ENCODE assay signal across 32 cellular contexts in the genomic region with DNA sequence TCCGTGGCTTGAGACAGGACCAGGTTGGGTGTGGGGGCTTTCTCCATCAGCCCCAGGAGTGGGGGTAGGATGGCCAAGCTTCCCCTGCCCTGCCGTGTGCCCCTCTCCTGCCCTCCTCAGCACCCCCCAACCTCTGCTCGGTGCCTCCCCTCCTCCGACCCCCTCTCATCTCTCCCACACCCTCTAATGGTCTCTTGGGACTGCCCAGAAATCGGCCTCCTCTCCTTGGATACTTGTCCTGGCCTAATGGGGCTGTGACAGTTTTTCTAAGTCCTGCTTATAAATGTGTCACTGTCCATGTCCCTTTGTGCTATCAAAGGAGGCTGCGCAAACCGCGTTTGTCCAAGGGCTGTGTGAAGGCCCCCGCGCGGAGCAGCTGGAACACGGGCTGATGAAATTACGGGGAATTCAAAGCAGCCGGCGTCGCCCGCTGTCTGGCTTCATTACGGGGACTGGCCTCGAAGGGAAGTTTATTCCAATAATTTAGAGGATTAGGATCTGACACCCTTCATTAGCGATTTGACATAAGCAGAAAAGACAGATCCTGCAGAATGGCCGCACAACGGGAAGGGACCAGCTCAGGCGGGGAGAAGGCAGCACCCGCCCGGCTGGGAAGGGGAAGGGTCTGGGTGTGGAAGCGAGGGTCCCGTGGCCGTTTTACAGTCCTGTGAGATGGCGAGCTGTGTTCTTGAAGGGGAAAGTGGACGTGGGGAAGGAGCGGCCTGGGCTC. TPM values are rescaled to one million over a fixed set of nuclear protein-coding genes. Genes with fewer than 3 reads are reported as not detected.
DNase-seq lines count a peak whose midpoint lies in the region; FAIRE-seq and TF ChIP-seq lines count a peak whose summit lies in the region.
"Had no signal": no experiment of that assay in that cellular context is flagged by ENCODE, and none has a peak within 500 bp of the region (broad histone marks: within the 10 kb centered on the region; RNA-seq: fewer than 3 reads in every experiment).

No MANE protein-coding gene starts in this region.

- H3K9me3 Mint-ChIP-seq in H9 (no peaks in the 10 kb centered on the region), neural progenitor cell (no peaks in the 10 kb centered on the region)
- H3K9me3 Mint-ChIP-seq: stimulated activated naive B cell treated with anti-CD40 and anti-IgM and Interleukin-4, amounts not matched to agents 10 μg/mL and 1 μg/mL and 100 μg/mL, for 72 hours had no signal

- H3K36me3 Mint-ChIP-seq in H9 (ENCODE audit: insufficient read depth in 1 of 3, low read depth in 3 of 3), result no peaks in the 10 kb centered on the region; a peak in 2 of 7 replicates
- no peaks in the 10 kb centered on the region for H3K36me3 Mint-ChIP-seq in neural progenitor cell
- H3K36me3 Mint-ChIP-seq: stimulated activated naive B cell treated with anti-CD40 and anti-IgM and Interleukin-4, amounts not matched to agents 10 μg/mL and 1 μg/mL and 100 μg/mL, for 72 hours had no signal

- peaks cover 27% of the 10 kb centered on the region for H3F3A ChIP-seq in neural progenitor cell (ENCODE audit: low read depth)

- no peak overlapping the region for H3T11ph ChIP-seq in H9 (ENCODE audit: low read length)

- H3K4me3 ChIP-seq in H1 (ENCODE audit: extremely low read depth in 1 of 4, insufficient read depth in 2 of 4, low read depth in 3 of 4, low read length in 4 of 4), result no peak overlapping the region
- H3K4me3 ChIP-seq in neural progenitor cell, result no peak overlapping the region
- H3K4me3 ChIP-seq: body of pancreas, MG63, mucosa of descending colon, suprapubic skin had no signal

- H3K27me3 Mint-ChIP-seq in H9 (ENCODE audit: low read depth) (no peaks in the 10 kb centered on the region; the same call in 1 of the 2 replicates), neural progenitor cell (ENCODE audit: insufficient read depth, low read depth) (peaks cover 12% of the 10 kb centered on the region)

- H3K4me1 Mint-ChIP-seq in H9, result peaks cover 56 to 85% of the 10 kb centered on the region in 2 experiments
- peaks cover 71% of the 10 kb centered on the region for H3K4me1 Mint-ChIP-seq in neural progenitor cell

- H3K27ac Mint-ChIP-seq in H9, result no peak overlapping the region
- H3K27ac Mint-ChIP-seq in neural progenitor cell, result no peak overlapping the region
- H3K27ac Mint-ChIP-seq: activated CD4-positive, alpha-beta T cell treated with anti-CD3 and anti-CD28 coated beads for 36 hours; stimulated activated naive B cell treated with anti-CD40 and anti-IgM and Interleukin-4, amounts not matched to agents 10 μg/mL and 1 μg/mL and 100 μg/mL, for 72 hours had no signal

- peak; percentile 36 for DNase-seq in D341Med (ENCODE audit: low spot score)
- DNase-seq in H9, result peak; percentile 26
- DNase-seq in H1 (ENCODE audit: low read depth in 1 of 2, low spot score in 2 of 2), result no peak
- DNase-seq in neural progenitor cell (ENCODE audit: low spot score), result no peak
- DNase-seq in T1000 (lab: John Stamatoyannopoulos, UW), result no peak
- DNase-seq in cardiac septum (ENCODE audit: low spot score), result no peak
- DNase-seq in stimulated activated naive CD4-positive, alpha-beta T cell (lab: John Stamatoyannopoulos, UW), result no peak
- DNase-seq: activated CD4-positive, alpha-beta T cell treated with anti-CD3 and anti-CD28 coated beads for 36 hours; activated T-cell treated with anti-CD3 and anti-CD28 coated beads for 4 hours; body of pancreas; C1 segment of cervical spinal cord; Caco-2; DND-41; effector CD4-positive, alpha-beta T cell; KG1; MG63; mucosa of descending colon; NCI-H1105 treated with DMSO at 0.1 percent for 48 hours; NCI-H2081 treated with DMSO at 0.1 percent for 48 hours; NK-92 treated with Interleukin-12 subunit alpha and Interleukin-12 subunit beta, amount 100 ng/mL, for 24 hours; SHP77 treated with DMSO at 0.1 percent for 48 hours; stimulated activated CD4-positive, alpha-beta T cell treated with anti-CD3 and anti-CD28 coated beads, Interleukin-4, amount 100 ng/mL, for 4 hours; stimulated activated naive B cell treated with anti-CD40 and anti-IgM and Interleukin-4, amounts not matched to agents 10 μg/mL and 1 μg/mL and 100 μg/mL, for 72 hours; T-helper 1 cell had no signal

- POLR2A ChIA-PET in H1 (lab: Charles Lee; ENCODE audit: partially characterized antibody), result interaction anchor here (2.7 to 4.3 kb wide), 2 partner anchors 11 to 33 kb away, joined by 9 to 21 read pairs; a partner anchor contains a TSS

- H3K79me2 ChIP-seq in H9 (ENCODE audit: insufficient read depth, low read length) (no peaks in the 10 kb centered on the region), H1 (ENCODE audit: control insufficient read depth in 1 of 2, insufficient read depth in 2 of 2, low read length in 2 of 2) (no peaks in the 10 kb centered on the region), neural progenitor cell (ENCODE audit: low read depth) (no peaks in the 10 kb centered on the region)

- H2BK20ac ChIP-seq in H9 (ENCODE audit: low read depth, low read length, poor library complexity, severe bottlenecking) (no peak overlapping the region), H1 (ENCODE audit: low read length) (no peak overlapping the region)

- no CpG with 5 or more reads among the region's 31 CpGs for WGBS in H9 (ENCODE audit: extremely low coverage, insufficient read length, low lambda C conversion rate)
- WGBS in H1 (ENCODE audit: extremely low coverage in 1 of 2, insufficient coverage in 1 of 2, insufficient read length in 1 of 2, insufficient replicate concordance in 2 of 2, low coverage in 1 of 2, low lambda C conversion rate in 2 of 2, missing lambda C conversion rate in 1 of 2), 2 experiments, result 88% methylated on average over 28 of the region's 31 CpGs; no CpG with 5 or more reads in 1 of the 2 experiments

- intact Hi-C loops in cardiac septum (cut with DNase I), result no loop called here

- H2AK5ac ChIP-seq in H9 (ENCODE audit: insufficient read length, low read length) (no peak overlapping the region), H1 (ENCODE audit: low read depth, low read length) (no peak overlapping the region)

- H3K18ac ChIP-seq in H9 (ENCODE audit: insufficient read length, low read depth, low read length) (no peak overlapping the region), H1 (ENCODE audit: extremely low read depth, low read length) (peak overlapping the region; percentile 32)

- H2BK120ac ChIP-seq in H9 (ENCODE audit: low read depth, low read length, poor library complexity, severe bottlenecking), result no peak overlapping the region
- no peak overlapping the region for H2BK120ac ChIP-seq in H1 (replicated peaks; ENCODE audit: low read depth, low read length)

- H3K23me2 ChIP-seq in H9 (ENCODE audit: insufficient read length, low read depth, low read length, poor library complexity, severe bottlenecking), result peaks cover 3% of the 10 kb centered on the region
- H3K23me2 ChIP-seq in H1 (ENCODE audit: low read depth, low read length), result no peaks in the 10 kb centered on the region

- TF ChIP-seq EP300 in H1 (IDR thresholded peaks at IDR 0.05; ENCODE audit: borderline replicate concordance in 1 of 2, low read depth in 2 of 2, low read length in 2 of 2), result no peak

- H3K4ac ChIP-seq in H9 (ENCODE audit: low read depth, low read length), result no peak overlapping the region
- no peak overlapping the region for H3K4ac ChIP-seq in H1 (replicated peaks; ENCODE audit: insufficient read length, low read depth, low read length)

- H2BK5ac ChIP-seq in H9 (ENCODE audit: insufficient read length, low read length) (no peak overlapping the region), H1 (ENCODE audit: low read depth, low read length) (no peak overlapping the region)

- H3K56ac ChIP-seq in H9 (ENCODE audit: insufficient read length, low read depth, low read length) (no peak overlapping the region), H1 (replicated peaks; ENCODE audit: insufficient read length, low read depth, low read length) (no peak overlapping the region)

- no peaks in the 10 kb centered on the region for H3K79me1 ChIP-seq in H9 (ENCODE audit: insufficient read depth, low read depth, low read length, poor library complexity, severe bottlenecking)
- H3K79me1 ChIP-seq in H1 (ENCODE audit: low read depth, low read length), result no peaks in the 10 kb centered on the region

- H4K8ac ChIP-seq in H9 (replicated peaks; ENCODE audit: insufficient read length, low read depth, low read length) (no peak overlapping the region), H1 (ENCODE audit: extremely low read depth, insufficient read depth, low read length) (no peak overlapping the region)

- H3K4me3 Mint-ChIP-seq in H9, result peak overlapping the region in 1 of 2 experiments; percentile 29; a peak in 2 of 5 replicates
- H3K4me3 Mint-ChIP-seq in neural progenitor cell, result peak overlapping the region; percentile 36
- H3K4me3 Mint-ChIP-seq: activated CD4-positive, alpha-beta T cell treated with anti-CD3 and anti-CD28 coated beads for 36 hours; stimulated activated naive B cell treated with anti-CD40 and anti-IgM and Interleukin-4, amounts not matched to agents 10 μg/mL and 1 μg/mL and 100 μg/mL, for 72 hours had no signal

- TF ChIP-seq CTCF in H9 (conservative IDR thresholded peaks at IDR 0.05) (no peak), H1 (IDR thresholded peaks at IDR 0.05; ENCODE audit: control extremely low read depth in 1 of 3, insufficient read depth in 1 of 3, low read depth in 1 of 3, low read length in 3 of 3) (no peak), neural progenitor cell (IDR thresholded peaks at IDR 0.05) (no peak)

- H2BK12ac ChIP-seq in H9 (ENCODE audit: insufficient read length, low read depth, low read length) (no peak overlapping the region), H1 (ENCODE audit: low read depth, low read length) (peak overlapping the region; percentile 71; the same call in 1 of the 2 replicates)

- TF ChIP-seq POLR2A in H1 (IDR thresholded peaks at IDR 0.05; ENCODE audit: control extremely low read depth in 1 of 2, low read depth in 2 of 2, low read length in 2 of 2), result no peak

- H3K27me3 ChIP-seq in H9 (ENCODE audit: insufficient read depth, low read length) (no peaks in the 10 kb centered on the region), H1 (replicated peaks in 1 of 4; ENCODE audit: control insufficient read depth in 3 of 4, extremely low read depth in 1 of 4, insufficient read depth in 3 of 4, low read length in 3 of 4) (no peaks in the 10 kb centered on the region), neural progenitor cell (no peaks in the 10 kb centered on the region)
- H3K27me3 ChIP-seq: body of pancreas, MG63 had no signal

- no peak overlapping the region for H3K14ac ChIP-seq in H9 (ENCODE audit: insufficient read depth, low read length)
- H3K14ac ChIP-seq in H1 (ENCODE audit: insufficient read length), result no peak overlapping the region

- no peaks in the 10 kb centered on the region for H4K20me1 ChIP-seq in H9 (ENCODE audit: control insufficient read depth, insufficient read depth, insufficient read length)
- no peaks in the 10 kb centered on the region for H4K20me1 ChIP-seq in H1 (replicated peaks in 1 of 2; ENCODE audit: control insufficient read depth in 1 of 2, insufficient read depth in 2 of 2, low read length in 2 of 2)
- no peaks in the 10 kb centered on the region for H4K20me1 ChIP-seq in neural progenitor cell (ENCODE audit: low read depth)

- H2BK15ac ChIP-seq in H9 (ENCODE audit: low read depth, low read length) (no peak overlapping the region), H1 (ENCODE audit: low read length) (no peak overlapping the region)

- H3K9ac ChIP-seq in H9 (ENCODE audit: extremely low read depth, insufficient read length, low read length), result no peak overlapping the region
- H3K9ac ChIP-seq in H1 (replicated peaks in 1 of 4; ENCODE audit: extremely low read depth in 1 of 4, low read depth in 3 of 4, low read length in 3 of 4), result no peak overlapping the region
- H3K9ac ChIP-seq in neural progenitor cell, result no peak overlapping the region

- CTCF ChIA-PET in H1 (lab: Charles Lee; ENCODE audit: partially characterized antibody), result interaction anchor here (1.1 to 10.5 kb wide), 11 partner anchors 8 to 132 kb away, joined by 3 to 125 read pairs (median 5); no protein-coding TSS in a partner anchor

- H3K4me1 ChIP-seq in H9 (ENCODE audit: insufficient read depth, low read length) (peaks cover 8% of the 10 kb centered on the region; the same call in 1 of the 2 replicates), H1 (replicated peaks in 1 of 4; ENCODE audit: control insufficient read depth in 3 of 4, insufficient read depth in 4 of 4, low read length in 3 of 4) (peaks cover 7 to 35% (median 27%) of the 10 kb centered on the region in 4 experiments), neural progenitor cell (peaks cover 43% of the 10 kb centered on the region)

- H2AFZ ChIP-seq in H9 (ENCODE audit: low read length), result no peak overlapping the region
- no peak overlapping the region for H2AFZ ChIP-seq in H1 (ENCODE audit: low read length)
- no peak overlapping the region for H2AFZ ChIP-seq in neural progenitor cell (replicated peaks)

- FAIRE-seq in H1 (lab: Jason Lieb, UNC), result no peak
- FAIRE-seq: GM18507, keratinocyte, TTC549 had no signal

- H3K4me2 ChIP-seq in H9 (ENCODE audit: insufficient read depth, insufficient read length, low read length), result no peak overlapping the region
- H3K4me2 ChIP-seq in H1 (ENCODE audit: insufficient read depth in 1 of 2, low read depth in 2 of 2, low read length in 2 of 2), result no peak overlapping the region
- no peak overlapping the region for H3K4me2 ChIP-seq in neural progenitor cell

- TF ChIP-seq RAD21 in H1 (IDR thresholded peaks at IDR 0.05 in 1 of 2, conservative IDR thresholded peaks at IDR 0.05 in 1 of 2; ENCODE audit: low read depth in 2 of 2, low read length in 2 of 2), result no peak

- H3K9me3 ChIP-seq in H9 (ENCODE audit: control insufficient read depth, low read depth, low read length), result no peaks in the 10 kb centered on the region
- no peaks in the 10 kb centered on the region for H3K9me3 ChIP-seq in H1 (ENCODE audit: insufficient read depth in 2 of 2, low read depth in 1 of 2, low read length in 1 of 2)
- H3K9me3 ChIP-seq in neural progenitor cell (ENCODE audit: low read depth), result no peaks in the 10 kb centered on the region
- H3K9me3 ChIP-seq: body of pancreas, Caco-2, MG63, mucosa of descending colon, suprapubic skin had no signal

- H3K23ac ChIP-seq in H9 (ENCODE audit: insufficient read length, low read depth, low read length) (no peak overlapping the region), H1 (ENCODE audit: insufficient read length) (no peak overlapping the region)

- no peak overlapping the region for H4K5ac ChIP-seq in H9 (ENCODE audit: insufficient read length, low read depth, low read length)
- H4K5ac ChIP-seq in H1 (ENCODE audit: insufficient read length, low read depth, low read length), result no peak overlapping the region

- H4K91ac ChIP-seq in H9 (ENCODE audit: insufficient read length, low read depth, low read length), result no peak overlapping the region
- no peak overlapping the region for H4K91ac ChIP-seq in H1 (replicated peaks; ENCODE audit: insufficient read length, low read length)

- H3K36me3 ChIP-seq in H1 (ENCODE audit: control insufficient read depth in 2 of 4, insufficient read depth in 4 of 4, low read length in 3 of 4) (no peaks in the 10 kb centered on the region), neural progenitor cell (no peaks in the 10 kb centered on the region)
- H3K36me3 ChIP-seq: MG63, suprapubic skin had no signal

- H3K27ac ChIP-seq in H9 (ENCODE audit: insufficient read length, low read depth, low read length) (no peak overlapping the region), H1 (ENCODE audit: low read depth, low read length) (no peak overlapping the region), neural progenitor cell (no peak overlapping the region)
- H3K27ac ChIP-seq: body of pancreas, epithelial cell of prostate, suprapubic skin had no signal

RNA-seq across cellular contexts. Expression of a gene that starts 1.8 kb away (rescaled TPM):
- total RNA-seq in H9 (2021) (1.0 and 1.1 TPM in 2 replicates), neural progenitor cell (ENCODE audit: low replicate concordance) (not detected in 2 replicates), cardiac septum (0.19 TPM)
- total RNA-seq in H1 (2021; fragmentation: NEBNext Ultra II Directional; extraction: Animal tissue kit (Norgen Biotek cat#: 25700)), result 0.07 TPM in 1 of 2 replicates, not detected in the other
- polyA plus RNA-seq in H1 (2011; rRNA removed), result 0.30 and 0.33 TPM in 2 replicates
- polyA plus RNA-seq in H1 (2011; cell fraction: cytosol; rRNA removed), result 0.30 TPM
- 0.29 TPM for polyA plus RNA-seq in H1 (2011; cell fraction: nucleus; rRNA removed)
- polyA plus RNA-seq in H1 (2012, experiment 1 of 2), result 0.10 to 0.39 TPM (median 0.29 TPM) in 4 replicates
- polyA plus RNA-seq in H1 (2012, experiment 2 of 2), result 0.22 TPM
- 0.10 TPM for polyA plus RNA-seq in H1 (2013, experiment 1 of 2)
- polyA plus RNA-seq in H1 (2013, experiment 2 of 2), result 0.06 TPM
- polyA minus RNA-seq in H1 (2011; rRNA and poly(A)+ RNA removed), result 0.19 and 0.39 TPM in 2 replicates
- polyA minus RNA-seq in H1 (2011; cell fraction: cytosol; rRNA and poly(A)+ RNA removed), result 0.29 TPM
- not detected for polyA minus RNA-seq in H1 (2011; cell fraction: nucleus; rRNA and poly(A)+ RNA removed)
- total RNA-seq: activated CD4-positive, alpha-beta T cell treated with anti-CD3 and anti-CD28 coated beads for 36 hours; Caco-2; glomerular endothelial cell; NCI-H460 had no signal
- polyA plus RNA-seq: keratinocyte, neural cell had no signal

RNA-seq across cellular contexts. Expression of a gene that starts 32.6 kb away (rescaled TPM):
- total RNA-seq in H9 (2021) (31.2 and 31.6 TPM in 2 replicates), neural progenitor cell (ENCODE audit: low replicate concordance) (13.6 and 18.2 TPM in 2 replicates), cardiac septum (71.1 TPM)
- total RNA-seq in H1 (2021; fragmentation: NEBNext Ultra II Directional; extraction: Animal tissue kit (Norgen Biotek cat#: 25700)), result 20.8 and 26.7 TPM in 2 replicates
- polyA plus RNA-seq in H1 (2011; rRNA removed), result 9.7 and 14.4 TPM in 2 replicates
- 12.0 TPM for polyA plus RNA-seq in H1 (2011; cell fraction: cytosol; rRNA removed)
- 17.7 TPM for polyA plus RNA-seq in H1 (2011; cell fraction: nucleus; rRNA removed)
- 24.8 to 32.2 TPM (median 27.7 TPM) in 4 replicates for polyA plus RNA-seq in H1 (2012, experiment 1 of 2)
- 5.9 TPM for polyA plus RNA-seq in H1 (2012, experiment 2 of 2)
- 21.6 TPM for polyA plus RNA-seq in H1 (2013, experiment 1 of 2)
- polyA plus RNA-seq in H1 (2013, experiment 2 of 2), result 22.3 TPM
- polyA minus RNA-seq in H1 (2011; rRNA and poly(A)+ RNA removed), result 22.6 and 27.7 TPM in 2 replicates
- polyA minus RNA-seq in H1 (2011; cell fraction: cytosol; rRNA and poly(A)+ RNA removed), result 22.5 TPM
- 52.2 TPM for polyA minus RNA-seq in H1 (2011; cell fraction: nucleus; rRNA and poly(A)+ RNA removed)

Comparison
In these comparisons a context has a peak if more than half of its experiments do, and no peak if none do; other contexts are left out.
1. DNase-seq: peak in D341Med (single experiment) and H9 (single experiment); none in H1 (0 of 2), neural progenitor cell (single experiment), T1000 (single experiment), cardiac septum (single experiment) and stimulated activated naive CD4-positive, alpha-beta T cell (0 of 6).